In the genomic region with DNA sequence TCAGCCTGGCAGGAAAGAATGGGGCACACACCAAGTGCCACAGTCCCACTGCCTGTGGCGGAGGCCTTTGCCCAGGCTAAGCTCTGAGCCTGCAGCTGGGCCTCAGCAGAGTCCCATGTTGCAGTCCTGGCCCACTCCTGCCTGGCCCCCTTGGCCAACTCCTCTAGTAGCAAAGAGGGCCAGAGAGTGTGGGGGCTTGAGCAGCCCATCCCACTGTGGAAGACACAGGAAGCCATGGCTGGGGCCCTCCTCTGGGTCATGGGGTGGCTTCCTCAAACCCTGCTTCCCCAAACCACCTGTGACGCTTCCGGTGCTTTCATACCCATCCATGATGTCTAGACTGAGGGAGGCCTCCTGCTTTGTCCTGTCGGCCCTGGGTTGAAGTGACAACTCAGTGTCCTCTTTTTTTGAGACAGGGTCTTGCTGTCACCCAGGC, we compare ENCODE assay signal across 1 cellular context.
A peak's percentile ranks its signal among the peaks of the same experiment; 100 is the strongest.
TF ChIP-seq lines count a peak whose summit lies in the region.

No MANE protein-coding gene starts in this region.

TF ChIP-seq in H1, 55 proteins besides CTCF, POLR2A, EP300 and RAD21:
- TF ChIP-seq CREB1 (IDR thresholded peaks at IDR 0.05), result no peak
- peak; percentile 58 for TF ChIP-seq POLR2AphosphoS5 (IDR thresholded peaks at IDR 0.05; ENCODE audit: low read depth, low read length)
